In genomic region chr10:34736976-34737771, GRCh38 we compare ENCODE assay signal across 1 cellular context.
TF ChIP-seq lines count a peak whose summit lies in the region.

No MANE protein-coding gene starts in this region.

TF ChIP-seq in H1, 55 proteins besides CTCF, POLR2A, EP300 and RAD21 (continued from another document):
- TF ChIP-seq BCL11A (IDR thresholded peaks at IDR 0.05; ENCODE audit: low read depth in 2 of 2, low read length in 2 of 2) (no peak), CBX8 (IDR thresholded peaks at IDR 0.05; ENCODE audit: borderline replicate concordance, low read depth, low read length) (no peak), MAFK (IDR thresholded peaks at IDR 0.05; ENCODE audit: low read depth, low read length) (no peak), RNF2 (IDR thresholded peaks at IDR 0.05; ENCODE audit: borderline replicate concordance, low read depth, low read length, missing control alignments, poor library complexity, severe bottlenecking) (no peak)
